In the genomic region with DNA sequence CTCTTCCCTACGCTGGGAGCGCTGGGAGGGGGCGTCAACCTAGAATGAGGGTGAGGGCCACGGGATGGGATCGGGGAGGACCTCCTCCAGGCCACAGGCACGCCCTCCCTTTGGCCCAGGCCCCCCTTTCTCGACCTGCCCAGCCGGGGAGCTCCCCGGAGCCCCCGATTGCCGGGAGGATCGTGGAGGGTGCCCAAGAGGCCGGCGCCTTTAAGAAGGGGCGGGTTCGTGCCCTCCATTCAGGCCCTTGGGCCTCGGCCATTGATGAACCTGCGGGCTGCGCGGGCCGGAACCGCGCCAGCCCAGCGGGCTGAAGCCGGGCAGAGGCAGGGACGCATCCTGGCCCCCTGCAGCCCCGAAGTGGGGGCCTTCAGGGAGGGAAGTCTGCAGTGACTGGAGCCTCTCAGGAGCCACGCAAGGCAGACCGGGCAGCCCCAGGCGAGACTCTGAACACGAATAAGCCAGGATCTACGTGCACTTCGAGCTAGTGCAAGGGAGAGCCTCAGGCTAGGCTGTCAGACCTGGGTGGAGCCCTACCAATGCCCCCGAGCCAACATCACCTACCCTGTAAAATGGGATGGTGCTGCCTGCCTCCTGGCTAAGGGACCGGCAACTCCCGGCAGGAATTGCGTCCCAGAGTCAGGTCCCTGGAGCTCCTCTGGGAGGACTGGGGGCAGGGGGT, we compare ENCODE assay signal across 8 cellular contexts. TPM values are rescaled to one million over a fixed set of nuclear protein-coding genes. Genes with fewer than 3 reads are reported as not detected.
DNase-seq lines count a peak whose midpoint lies in the region; ATAC-seq and TF ChIP-seq lines count a peak whose summit lies in the region.

No MANE protein-coding gene starts in this region.

- no peak for TF ChIP-seq POLR2A in upper lobe of left lung (IDR thresholded peaks at IDR 0.05)

- H3K36me3 ChIP-seq in HAP-1 (replicated peaks), result no peaks in the 10 kb centered on the region
- no peaks in the 10 kb centered on the region for H3K36me3 ChIP-seq in SJCRH30
- no peaks in the 10 kb centered on the region for H3K36me3 ChIP-seq in ectodermal cell (ENCODE audit: control insufficient read depth, insufficient read depth, low read length)
- H3K36me3 ChIP-seq in upper lobe of left lung, result no peaks in the 10 kb centered on the region

- H3K27me3 Mint-ChIP-seq in mesothelial cell of epicardium (ENCODE audit: low read depth), result peaks cover 4% of the 10 kb centered on the region

- DNase-seq in COLO668 (lab: John Stamatoyannopoulos, UW; ENCODE audit: unreplicated experiment) (peak; percentile 16), HAP-1 (ENCODE audit: low spot score in 2 of 2) (peak; percentile 17 to 46), SJCRH30 (peak; percentile 42 to 47), mesothelial cell of epicardium (ENCODE audit: low spot score in 2 of 2, unreplicated experiment in 2 of 2) (peak in 1 of 2 experiments; percentile 43), upper lobe of left lung (peak in 1 of 2 donors; percentile 31), SIG-M5 treated with dmso at 0.1 percent for 504 hours (lab: John Stamatoyannopoulos, UW; ENCODE audit: unreplicated experiment) (no peak), NCI-H2029 treated with DMSO at 0.1 percent for 48 hours (lab: John Stamatoyannopoulos, UW) (no peak)

- H3K4me3 Mint-ChIP-seq in mesothelial cell of epicardium, result peak overlapping the region; percentile 53

- H3K27ac ChIP-seq in SJCRH30, result no peak overlapping the region
- no peak overlapping the region for H3K27ac ChIP-seq in ectodermal cell (ENCODE audit: insufficient read depth, low read depth, low read length, poor library complexity, severe bottlenecking)
- H3K27ac ChIP-seq in upper lobe of left lung, result peak overlapping the region in 3 of 4 donors; percentile 26 to 94 (median 48)

- in situ Hi-C loops in HAP-1 (cut with MboI; ENCODE audit: low sequenced_read_pairs), result no loop called here

- H3K9me3 Mint-ChIP-seq in mesothelial cell of epicardium, result no peaks in the 10 kb centered on the region

- peaks cover 21% of the 10 kb centered on the region for H3K4me1 Mint-ChIP-seq in mesothelial cell of epicardium

- no peak for TF ChIP-seq EP300 in upper lobe of left lung (IDR thresholded peaks at IDR 0.05)

- H3K4me3 ChIP-seq in HAP-1, result peak overlapping the region; percentile 59
- peak overlapping the region; percentile 90 for H3K4me3 ChIP-seq in SJCRH30
- peak overlapping the region; percentile 57 for H3K4me3 ChIP-seq in ectodermal cell (ENCODE audit: insufficient read depth, low read depth, low read length)
- peak overlapping the region; percentile 83 to 96 (median 90) for H3K4me3 ChIP-seq in upper lobe of left lung

- TF ChIP-seq CTCF in mesothelial cell of epicardium (IDR thresholded peaks at IDR 0.05; ENCODE audit: unreplicated experiment) (no peak), upper lobe of left lung (IDR thresholded peaks at IDR 0.05) (no peak)

- H3K27me3 ChIP-seq in HAP-1 (ENCODE audit: low read depth) (no peaks in the 10 kb centered on the region), SJCRH30 (no peaks in the 10 kb centered on the region), ectodermal cell (ENCODE audit: control insufficient read depth, insufficient read depth, low read length, poor library complexity, severe bottlenecking) (peaks cover 19% of the 10 kb centered on the region), upper lobe of left lung (no peaks in the 10 kb centered on the region)

- WGBS in ectodermal cell, 2 experiments, result 1 to 2% methylated on average over 37 of the region's 37 CpGs
- 9% methylated on average over 15 to 20 of the region's 37 CpGs for WGBS in upper lobe of left lung, 2 donors

- H3K9me3 ChIP-seq in HAP-1, result no peaks in the 10 kb centered on the region
- no peaks in the 10 kb centered on the region for H3K9me3 ChIP-seq in SJCRH30 (replicated peaks)
- H3K9me3 ChIP-seq in ectodermal cell (ENCODE audit: control insufficient read depth, low read length), result no peaks in the 10 kb centered on the region
- H3K9me3 ChIP-seq in upper lobe of left lung, result no peaks in the 10 kb centered on the region

- H3K27ac Mint-ChIP-seq in mesothelial cell of epicardium, result no peak overlapping the region

- H3K4me1 ChIP-seq in HAP-1 (peaks cover 8% of the 10 kb centered on the region; the same call in 1 of the 2 replicates), SJCRH30 (peaks cover 17% of the 10 kb centered on the region), ectodermal cell (ENCODE audit: control insufficient read depth, insufficient read depth, low read length) (peaks cover 18% of the 10 kb centered on the region), upper lobe of left lung (peaks cover 30 to 41% (median 33%) of the 10 kb centered on the region in 4 donors)

- ATAC-seq in upper lobe of left lung (ENCODE audit: low FRiP score in 2 of 2), result peak; percentile 49 to 51

- no peaks in the 10 kb centered on the region for H3K36me3 Mint-ChIP-seq in mesothelial cell of epicardium

RNA-seq across cellular contexts. Expression of a gene that starts 0.9 kb away (rescaled TPM):
- total RNA-seq in SJCRH30 (2014; rRNA removed; shearing (Covaris generic)), result 12.3 and 13.4 TPM in 2 replicates
- 7.3 TPM for polyA plus RNA-seq in ectodermal cell (2013, experiment 1 of 4)
- polyA plus RNA-seq in ectodermal cell (2013, experiment 2 of 4), result 4.3 TPM
- polyA plus RNA-seq in ectodermal cell (2013, experiment 3 of 4), result 8.4 TPM
- polyA plus RNA-seq in ectodermal cell (2013, experiment 4 of 4), result 6.8 TPM
- total RNA-seq in mesothelial cell of epicardium (7.9 to 8.2 TPM (median 8.2 TPM) in 3 replicates), upper lobe of left lung (10 to 100 TPM in 2 of 6 donors, 1 to 10 TPM in 4; 6.3 to 16.4 (median 9.0) TPM)

Comparison
In these comparisons a context has a peak if more than half of its experiments do, and no peak if none do; other contexts are left out.
1. DNase-seq: peak in COLO668 (single experiment), HAP-1 (2 of 2) and SJCRH30 (2 of 2); none in SIG-M5 treated with dmso at 0.1 percent for 504 hours (single experiment) and NCI-H2029 treated with DMSO at 0.1 percent for 48 hours (single experiment).
2. H3K27ac ChIP-seq: peak in upper lobe of left lung (3 of 4); none in SJCRH30 (single experiment) and ectodermal cell (single experiment).
3. Peak in every context shown above with its lines, with median percentiles within 50 percentile points of each other: H3K4me3 ChIP-seq.